ENCODE assay signal across 1 cellular context in the genomic region with DNA sequence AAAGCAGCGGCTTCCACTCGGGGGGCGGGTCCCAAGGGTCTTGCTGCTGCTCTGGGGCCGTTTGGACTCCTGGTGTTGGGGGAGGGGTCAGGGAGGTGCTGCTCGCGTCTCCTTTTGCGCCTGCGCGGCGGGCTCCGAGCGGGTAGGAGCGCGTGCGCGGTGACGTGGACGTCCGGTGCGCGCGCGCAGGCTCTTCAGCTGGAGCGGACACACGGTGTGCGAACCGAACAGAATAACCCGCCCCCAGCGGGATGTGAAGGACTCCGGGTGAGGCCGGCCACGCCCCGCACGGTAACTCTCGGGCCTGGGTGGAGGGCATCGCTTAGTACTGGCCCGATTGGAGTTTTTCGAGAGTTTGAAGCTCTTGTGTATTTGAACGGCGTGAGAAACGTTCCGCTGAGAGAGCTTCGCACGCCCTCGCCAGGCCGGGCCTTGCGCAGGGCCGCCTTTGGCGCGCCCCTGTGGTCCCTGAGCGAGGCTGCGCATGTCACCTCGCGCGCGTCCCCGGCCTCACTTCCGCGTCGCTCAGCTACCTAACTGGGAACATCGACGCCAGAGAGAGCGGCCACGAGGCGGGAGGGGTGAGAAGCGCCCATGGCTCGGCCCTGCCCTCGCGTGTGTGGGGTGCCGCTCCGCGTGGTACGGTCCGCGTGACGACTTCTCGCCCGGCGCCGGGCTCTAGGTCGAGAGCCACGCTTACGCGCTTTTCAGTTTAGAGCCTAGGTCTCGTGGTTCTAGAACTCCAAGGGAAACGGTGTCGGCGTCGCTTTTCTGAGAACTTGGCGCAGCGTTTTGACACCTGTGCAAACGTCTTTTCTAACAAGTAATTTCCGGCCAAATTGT.
A peak's percentile ranks its signal among the peaks of the same experiment; 100 is the strongest.
TF ChIP-seq lines count a peak whose summit lies in the region.

A gene (plus strand): TSS at position 171 of the 843 bp plus-strand sequence.

TF ChIP-seq in HepG2, 621 proteins besides CTCF, POLR2A, EP300 and RAD21 (continued from another document and continues in another):
- TF ChIP-seq, protein P1, sequence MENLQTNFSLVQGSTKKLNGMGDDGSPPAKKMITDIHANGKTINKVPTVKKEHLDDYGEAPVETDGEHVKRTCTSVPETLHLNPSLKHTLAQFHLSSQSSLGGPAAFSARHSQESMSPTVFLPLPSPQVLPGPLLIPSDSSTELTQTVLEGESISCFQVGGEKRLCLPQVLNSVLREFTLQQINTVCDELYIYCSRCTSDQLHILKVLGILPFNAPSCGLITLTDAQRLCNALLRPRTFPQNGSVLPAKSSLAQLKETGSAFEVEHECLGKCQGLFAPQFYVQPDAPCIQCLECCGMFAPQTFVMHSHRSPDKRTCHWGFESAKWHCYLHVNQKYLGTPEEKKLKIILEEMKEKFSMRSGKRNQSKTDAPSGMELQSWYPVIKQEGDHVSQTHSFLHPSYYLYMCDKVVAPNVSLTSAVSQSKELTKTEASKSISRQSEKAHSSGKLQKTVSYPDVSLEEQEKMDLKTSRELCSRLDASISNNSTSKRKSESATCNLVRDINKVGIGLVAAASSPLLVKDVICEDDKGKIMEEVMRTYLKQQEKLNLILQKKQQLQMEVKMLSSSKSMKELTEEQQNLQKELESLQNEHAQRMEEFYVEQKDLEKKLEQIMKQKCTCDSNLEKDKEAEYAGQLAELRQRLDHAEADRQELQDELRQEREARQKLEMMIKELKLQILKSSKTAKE (CRISPR knock-in tag; IDR thresholded peaks at IDR 0.05; ENCODE audit: borderline replicate concordance), result no peak
- TF ChIP-seq HNF4A (CRISPR knock-in tag; IDR thresholded peaks at IDR 0.05) (no peak), NFE2 (CRISPR knock-in tag; IDR thresholded peaks at IDR 0.05) (no peak), ZNF138 (CRISPR knock-in tag; IDR thresholded peaks at IDR 0.05; ENCODE audit: low read depth) (no peak), ZNF557 (CRISPR knock-in tag; IDR thresholded peaks at IDR 0.05) (no peak), ZNF282 (IDR thresholded peaks at IDR 0.05; ENCODE audit: partially characterized antibody) (no peak), HNRNPUL1 (IDR thresholded peaks at IDR 0.05; ENCODE audit: low read depth, low read length) (no peak), ZNF326 (CRISPR knock-in tag; IDR thresholded peaks at IDR 0.05; ENCODE audit: borderline replicate concordance) (no peak), PHF21A (CRISPR knock-in tag; IDR thresholded peaks at IDR 0.05) (no peak; the same call in 1 of the 2 replicates), ZNF12 (CRISPR knock-in tag; IDR thresholded peaks at IDR 0.05) (no peak), SP2 (CRISPR knock-in tag; IDR thresholded peaks at IDR 0.05) (no peak), CCDC6 (CRISPR knock-in tag; IDR thresholded peaks at IDR 0.05) (peak; percentile 74; the same call in 1 of the 2 replicates), POGZ (CRISPR knock-in tag; IDR thresholded peaks at IDR 0.05) (no peak), NBN (conservative IDR thresholded peaks at IDR 0.05) (no peak), ZNF256 (CRISPR knock-in tag; conservative IDR thresholded peaks at IDR 0.05) (no peak)
- TF ChIP-seq, protein P2, sequence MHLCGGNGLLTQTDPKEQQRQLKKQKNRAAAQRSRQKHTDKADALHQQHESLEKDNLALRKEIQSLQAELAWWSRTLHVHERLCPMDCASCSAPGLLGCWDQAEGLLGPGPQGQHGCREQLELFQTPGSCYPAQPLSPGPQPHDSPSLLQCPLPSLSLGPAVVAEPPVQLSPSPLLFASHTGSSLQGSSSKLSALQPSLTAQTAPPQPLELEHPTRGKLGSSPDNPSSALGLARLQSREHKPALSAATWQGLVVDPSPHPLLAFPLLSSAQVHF (CRISPR knock-in tag; IDR thresholded peaks at IDR 0.05), result peak; percentile 85; the same call in 1 of the 2 replicates
- TF ChIP-seq, protein P3, sequence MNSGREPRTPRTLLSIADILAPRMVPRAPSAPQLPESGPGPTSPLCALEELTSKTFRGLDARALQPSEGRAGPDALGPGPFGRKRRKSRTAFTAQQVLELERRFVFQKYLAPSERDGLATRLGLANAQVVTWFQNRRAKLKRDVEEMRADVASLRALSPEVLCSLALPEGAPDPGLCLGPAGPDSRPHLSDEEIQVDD (CRISPR knock-in tag; IDR thresholded peaks at IDR 0.05; ENCODE audit: borderline replicate concordance), result no peak
- TF ChIP-seq, protein P4, sequence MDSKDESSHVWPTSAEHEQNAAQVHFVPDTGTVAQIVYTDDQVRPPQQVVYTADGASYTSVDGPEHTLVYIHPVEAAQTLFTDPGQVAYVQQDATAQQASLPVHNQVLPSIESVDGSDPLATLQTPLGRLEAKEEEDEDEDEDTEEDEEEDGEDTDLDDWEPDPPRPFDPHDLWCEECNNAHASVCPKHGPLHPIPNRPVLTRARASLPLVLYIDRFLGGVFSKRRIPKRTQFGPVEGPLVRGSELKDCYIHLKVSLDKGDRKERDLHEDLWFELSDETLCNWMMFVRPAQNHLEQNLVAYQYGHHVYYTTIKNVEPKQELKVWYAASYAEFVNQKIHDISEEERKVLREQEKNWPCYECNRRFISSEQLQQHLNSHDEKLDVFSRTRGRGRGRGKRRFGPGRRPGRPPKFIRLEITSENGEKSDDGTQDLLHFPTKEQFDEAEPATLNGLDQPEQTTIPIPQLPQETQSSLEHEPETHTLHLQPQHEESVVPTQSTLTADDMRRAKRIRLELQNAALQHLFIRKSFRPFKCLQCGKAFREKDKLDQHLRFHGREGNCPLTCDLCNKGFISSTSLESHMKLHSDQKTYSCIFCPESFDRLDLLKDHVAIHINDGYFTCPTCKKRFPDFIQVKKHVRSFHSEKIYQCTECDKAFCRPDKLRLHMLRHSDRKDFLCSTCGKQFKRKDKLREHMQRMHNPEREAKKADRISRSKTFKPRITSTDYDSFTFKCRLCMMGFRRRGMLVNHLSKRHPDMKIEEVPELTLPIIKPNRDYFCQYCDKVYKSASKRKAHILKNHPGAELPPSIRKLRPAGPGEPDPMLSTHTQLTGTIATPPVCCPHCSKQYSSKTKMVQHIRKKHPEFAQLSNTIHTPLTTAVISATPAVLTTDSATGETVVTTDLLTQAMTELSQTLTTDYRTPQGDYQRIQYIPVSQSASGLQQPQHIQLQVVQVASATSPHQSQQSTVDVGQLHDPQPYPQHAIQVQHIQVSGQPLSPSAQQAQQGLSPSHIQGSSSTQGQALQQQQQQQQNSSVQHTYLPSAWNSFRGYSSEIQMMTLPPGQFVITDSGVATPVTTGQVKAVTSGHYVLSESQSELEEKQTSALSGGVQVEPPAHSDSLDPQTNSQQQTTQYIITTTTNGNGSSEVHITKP (CRISPR knock-in tag; IDR thresholded peaks at IDR 0.05; ENCODE audit: low read depth), result no peak
- TF ChIP-seq, protein P5, sequence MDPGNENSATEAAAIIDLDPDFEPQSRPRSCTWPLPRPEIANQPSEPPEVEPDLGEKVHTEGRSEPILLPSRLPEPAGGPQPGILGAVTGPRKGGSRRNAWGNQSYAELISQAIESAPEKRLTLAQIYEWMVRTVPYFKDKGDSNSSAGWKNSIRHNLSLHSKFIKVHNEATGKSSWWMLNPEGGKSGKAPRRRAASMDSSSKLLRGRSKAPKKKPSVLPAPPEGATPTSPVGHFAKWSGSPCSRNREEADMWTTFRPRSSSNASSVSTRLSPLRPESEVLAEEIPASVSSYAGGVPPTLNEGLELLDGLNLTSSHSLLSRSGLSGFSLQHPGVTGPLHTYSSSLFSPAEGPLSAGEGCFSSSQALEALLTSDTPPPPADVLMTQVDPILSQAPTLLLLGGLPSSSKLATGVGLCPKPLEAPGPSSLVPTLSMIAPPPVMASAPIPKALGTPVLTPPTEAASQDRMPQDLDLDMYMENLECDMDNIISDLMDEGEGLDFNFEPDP (CRISPR knock-in tag; conservative IDR thresholded peaks at IDR 0.05), result no peak
- TF ChIP-seq, protein P6, sequence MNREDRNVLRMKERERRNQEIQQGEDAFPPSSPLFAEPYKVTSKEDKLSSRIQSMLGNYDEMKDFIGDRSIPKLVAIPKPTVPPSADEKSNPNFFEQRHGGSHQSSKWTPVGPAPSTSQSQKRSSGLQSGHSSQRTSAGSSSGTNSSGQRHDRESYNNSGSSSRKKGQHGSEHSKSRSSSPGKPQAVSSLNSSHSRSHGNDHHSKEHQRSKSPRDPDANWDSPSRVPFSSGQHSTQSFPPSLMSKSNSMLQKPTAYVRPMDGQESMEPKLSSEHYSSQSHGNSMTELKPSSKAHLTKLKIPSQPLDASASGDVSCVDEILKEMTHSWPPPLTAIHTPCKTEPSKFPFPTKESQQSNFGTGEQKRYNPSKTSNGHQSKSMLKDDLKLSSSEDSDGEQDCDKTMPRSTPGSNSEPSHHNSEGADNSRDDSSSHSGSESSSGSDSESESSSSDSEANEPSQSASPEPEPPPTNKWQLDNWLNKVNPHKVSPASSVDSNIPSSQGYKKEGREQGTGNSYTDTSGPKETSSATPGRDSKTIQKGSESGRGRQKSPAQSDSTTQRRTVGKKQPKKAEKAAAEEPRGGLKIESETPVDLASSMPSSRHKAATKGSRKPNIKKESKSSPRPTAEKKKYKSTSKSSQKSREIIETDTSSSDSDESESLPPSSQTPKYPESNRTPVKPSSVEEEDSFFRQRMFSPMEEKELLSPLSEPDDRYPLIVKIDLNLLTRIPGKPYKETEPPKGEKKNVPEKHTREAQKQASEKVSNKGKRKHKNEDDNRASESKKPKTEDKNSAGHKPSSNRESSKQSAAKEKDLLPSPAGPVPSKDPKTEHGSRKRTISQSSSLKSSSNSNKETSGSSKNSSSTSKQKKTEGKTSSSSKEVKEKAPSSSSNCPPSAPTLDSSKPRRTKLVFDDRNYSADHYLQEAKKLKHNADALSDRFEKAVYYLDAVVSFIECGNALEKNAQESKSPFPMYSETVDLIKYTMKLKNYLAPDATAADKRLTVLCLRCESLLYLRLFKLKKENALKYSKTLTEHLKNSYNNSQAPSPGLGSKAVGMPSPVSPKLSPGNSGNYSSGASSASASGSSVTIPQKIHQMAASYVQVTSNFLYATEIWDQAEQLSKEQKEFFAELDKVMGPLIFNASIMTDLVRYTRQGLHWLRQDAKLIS (CRISPR knock-in tag; IDR thresholded peaks at IDR 0.05), result no peak
- TF ChIP-seq, protein P7, sequence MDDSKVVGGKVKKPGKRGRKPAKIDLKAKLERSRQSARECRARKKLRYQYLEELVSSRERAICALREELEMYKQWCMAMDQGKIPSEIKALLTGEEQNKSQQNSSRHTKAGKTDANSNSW (CRISPR knock-in tag; IDR thresholded peaks at IDR 0.05; ENCODE audit: borderline replicate concordance), result peak; percentile 92; the same call in 1 of the 2 replicates
- TF ChIP-seq, protein P8, sequence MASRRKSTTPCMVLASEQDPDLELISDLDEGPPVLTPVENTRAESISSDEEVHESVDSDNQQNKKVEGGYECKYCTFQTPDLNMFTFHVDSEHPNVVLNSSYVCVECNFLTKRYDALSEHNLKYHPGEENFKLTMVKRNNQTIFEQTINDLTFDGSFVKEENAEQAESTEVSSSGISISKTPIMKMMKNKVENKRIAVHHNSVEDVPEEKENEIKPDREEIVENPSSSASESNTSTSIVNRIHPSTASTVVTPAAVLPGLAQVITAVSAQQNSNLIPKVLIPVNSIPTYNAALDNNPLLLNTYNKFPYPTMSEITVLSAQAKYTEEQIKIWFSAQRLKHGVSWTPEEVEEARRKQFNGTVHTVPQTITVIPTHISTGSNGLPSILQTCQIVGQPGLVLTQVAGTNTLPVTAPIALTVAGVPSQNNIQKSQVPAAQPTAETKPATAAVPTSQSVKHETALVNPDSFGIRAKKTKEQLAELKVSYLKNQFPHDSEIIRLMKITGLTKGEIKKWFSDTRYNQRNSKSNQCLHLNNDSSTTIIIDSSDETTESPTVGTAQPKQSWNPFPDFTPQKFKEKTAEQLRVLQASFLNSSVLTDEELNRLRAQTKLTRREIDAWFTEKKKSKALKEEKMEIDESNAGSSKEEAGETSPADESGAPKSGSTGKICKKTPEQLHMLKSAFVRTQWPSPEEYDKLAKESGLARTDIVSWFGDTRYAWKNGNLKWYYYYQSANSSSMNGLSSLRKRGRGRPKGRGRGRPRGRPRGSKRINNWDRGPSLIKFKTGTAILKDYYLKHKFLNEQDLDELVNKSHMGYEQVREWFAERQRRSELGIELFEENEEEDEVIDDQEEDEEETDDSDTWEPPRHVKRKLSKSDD (CRISPR knock-in tag; IDR thresholded peaks at IDR 0.05; ENCODE audit: low read depth), result peak; percentile 76; the same call in 1 of the 2 replicates
- TF ChIP-seq, protein P9, sequence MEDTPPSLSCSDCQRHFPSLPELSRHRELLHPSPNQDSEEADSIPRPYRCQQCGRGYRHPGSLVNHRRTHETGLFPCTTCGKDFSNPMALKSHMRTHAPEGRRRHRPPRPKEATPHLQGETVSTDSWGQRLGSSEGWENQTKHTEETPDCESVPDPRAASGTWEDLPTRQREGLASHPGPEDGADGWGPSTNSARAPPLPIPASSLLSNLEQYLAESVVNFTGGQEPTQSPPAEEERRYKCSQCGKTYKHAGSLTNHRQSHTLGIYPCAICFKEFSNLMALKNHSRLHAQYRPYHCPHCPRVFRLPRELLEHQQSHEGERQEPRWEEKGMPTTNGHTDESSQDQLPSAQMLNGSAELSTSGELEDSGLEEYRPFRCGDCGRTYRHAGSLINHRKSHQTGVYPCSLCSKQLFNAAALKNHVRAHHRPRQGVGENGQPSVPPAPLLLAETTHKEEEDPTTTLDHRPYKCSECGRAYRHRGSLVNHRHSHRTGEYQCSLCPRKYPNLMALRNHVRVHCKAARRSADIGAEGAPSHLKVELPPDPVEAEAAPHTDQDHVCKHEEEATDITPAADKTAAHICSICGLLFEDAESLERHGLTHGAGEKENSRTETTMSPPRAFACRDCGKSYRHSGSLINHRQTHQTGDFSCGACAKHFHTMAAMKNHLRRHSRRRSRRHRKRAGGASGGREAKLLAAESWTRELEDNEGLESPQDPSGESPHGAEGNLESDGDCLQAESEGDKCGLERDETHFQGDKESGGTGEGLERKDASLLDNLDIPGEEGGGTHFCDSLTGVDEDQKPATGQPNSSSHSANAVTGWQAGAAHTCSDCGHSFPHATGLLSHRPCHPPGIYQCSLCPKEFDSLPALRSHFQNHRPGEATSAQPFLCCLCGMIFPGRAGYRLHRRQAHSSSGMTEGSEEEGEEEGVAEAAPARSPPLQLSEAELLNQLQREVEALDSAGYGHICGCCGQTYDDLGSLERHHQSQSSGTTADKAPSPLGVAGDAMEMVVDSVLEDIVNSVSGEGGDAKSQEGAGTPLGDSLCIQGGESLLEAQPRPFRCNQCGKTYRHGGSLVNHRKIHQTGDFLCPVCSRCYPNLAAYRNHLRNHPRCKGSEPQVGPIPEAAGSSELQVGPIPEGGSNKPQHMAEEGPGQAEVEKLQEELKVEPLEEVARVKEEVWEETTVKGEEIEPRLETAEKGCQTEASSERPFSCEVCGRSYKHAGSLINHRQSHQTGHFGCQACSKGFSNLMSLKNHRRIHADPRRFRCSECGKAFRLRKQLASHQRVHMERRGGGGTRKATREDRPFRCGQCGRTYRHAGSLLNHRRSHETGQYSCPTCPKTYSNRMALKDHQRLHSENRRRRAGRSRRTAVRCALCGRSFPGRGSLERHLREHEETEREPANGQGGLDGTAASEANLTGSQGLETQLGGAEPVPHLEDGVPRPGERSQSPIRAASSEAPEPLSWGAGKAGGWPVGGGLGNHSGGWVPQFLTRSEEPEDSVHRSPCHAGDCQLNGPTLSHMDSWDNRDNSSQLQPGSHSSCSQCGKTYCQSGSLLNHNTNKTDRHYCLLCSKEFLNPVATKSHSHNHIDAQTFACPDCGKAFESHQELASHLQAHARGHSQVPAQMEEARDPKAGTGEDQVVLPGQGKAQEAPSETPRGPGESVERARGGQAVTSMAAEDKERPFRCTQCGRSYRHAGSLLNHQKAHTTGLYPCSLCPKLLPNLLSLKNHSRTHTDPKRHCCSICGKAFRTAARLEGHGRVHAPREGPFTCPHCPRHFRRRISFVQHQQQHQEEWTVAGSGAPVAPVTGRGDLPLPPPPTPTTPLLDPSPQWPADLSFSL (CRISPR knock-in tag; IDR thresholded peaks at IDR 0.05), result no peak
